In genomic region chr20:48131581-48131980, GRCh38 we compare ENCODE assay signal across 27 cellular contexts.
DNase-seq lines count a peak whose midpoint lies in the region; ATAC-seq and TF ChIP-seq lines count a peak whose summit lies in the region.
"Had no signal": no experiment of that assay in that cellular context is flagged by ENCODE, and none has a peak within 500 bp of the region (broad histone marks: within the 10 kb centered on the region; RNA-seq: fewer than 3 reads in every experiment).

No MANE protein-coding gene starts in this region.

- H3K27ac ChIP-seq in vagina, result peak overlapping the region; percentile 31

- intact Hi-C loops in vagina (cut with DNase I), result no loop called here
- intact Hi-C loops in activated naive CD4-positive, alpha-beta T cell treated with anti-CD3 and anti-CD28 coated beads for 36 hours (cut with micrococcal nuclease), result no loop called here

- H3K4me3 ChIP-seq in vagina, result no peak overlapping the region
- H3K4me3 ChIP-seq: HAP-1, K562 had no signal

- no peak for TF ChIP-seq POLR2A in vagina (IDR thresholded peaks at IDR 0.05)

- peaks cover 46% of the 10 kb centered on the region for H3K4me1 ChIP-seq in vagina
- H3K4me1 ChIP-seq: HAP-1 had no signal

- no peaks in the 10 kb centered on the region for H3K27me3 ChIP-seq in vagina

- CTCF ChIA-PET in activated naive CD4-positive, alpha-beta T cell treated with anti-CD3 and anti-CD28 coated beads for 36 hours (lab: Charles Lee), result interaction anchor here (0.6 to 0.9 kb wide), 2 partner anchors 25 to 489 kb away, joined by 3 read pairs; no protein-coding TSS in a partner anchor

- peak overlapping the region in 3 of 5 experiments; percentile 4 to 67 (median 8) for H3K27ac Mint-ChIP-seq in brain
- peak overlapping the region; percentile 49 for H3K27ac Mint-ChIP-seq in mesothelial cell of epicardium
- no peak overlapping the region for H3K27ac Mint-ChIP-seq in activated naive CD4-positive, alpha-beta T cell treated with anti-CD3 and anti-CD28 coated beads for 36 hours
- H3K27ac Mint-ChIP-seq: activated T-helper 1 cell treated with anti-CD3 and anti-CD28 coated beads, Interleukin-12 subunit alpha, Interleukin-12 subunit beta, Interleukin-2, Interleukin-4 antibody, amounts not matched to agents 30 ng/mL and 10 ng/mL and 1 ng/mL, durations not matched to agents 14 hours and 24 hours and 36 hours; CD8-positive, alpha-beta T cell; natural killer cell treated with Interleukin-12 subunit alpha and Interleukin-12 subunit beta and Interleukin-15 and Interleukin-18, amount 100 ng/mL, for 72 hours; T-cell had no signal

- H3K9me3 Mint-ChIP-seq in brain, result peaks cover 6 to 14% (median 14%) of the 10 kb centered on the region in 5 experiments
- peaks cover 10% of the 10 kb centered on the region for H3K9me3 Mint-ChIP-seq in mesothelial cell of epicardium
- H3K9me3 Mint-ChIP-seq in activated naive CD4-positive, alpha-beta T cell treated with anti-CD3 and anti-CD28 coated beads for 36 hours, result peaks cover 1% of the 10 kb centered on the region
- H3K9me3 Mint-ChIP-seq: activated T-helper 1 cell treated with anti-CD3 and anti-CD28 coated beads, Interleukin-12 subunit alpha, Interleukin-12 subunit beta, Interleukin-2, Interleukin-4 antibody, amounts not matched to agents 30 ng/mL and 10 ng/mL and 1 ng/mL, durations not matched to agents 14 hours and 24 hours and 36 hours; natural killer cell treated with Interleukin-12 subunit alpha and Interleukin-12 subunit beta and Interleukin-15 and Interleukin-18, amount 100 ng/mL, for 72 hours had no signal

- H3K36me3 Mint-ChIP-seq in brain (peaks cover 3% of the 10 kb centered on the region), mesothelial cell of epicardium (peaks cover 5% of the 10 kb centered on the region)
- no peaks in the 10 kb centered on the region for H3K36me3 Mint-ChIP-seq in activated naive CD4-positive, alpha-beta T cell treated with anti-CD3 and anti-CD28 coated beads for 36 hours (ENCODE audit: low read depth)
- H3K36me3 Mint-ChIP-seq: CD8-positive, alpha-beta T cell; T-cell had no signal

- H3K4me1 Mint-ChIP-seq in brain (peaks cover 12% of the 10 kb centered on the region), mesothelial cell of epicardium (peaks cover 29% of the 10 kb centered on the region)
- H3K4me1 Mint-ChIP-seq in activated naive CD4-positive, alpha-beta T cell treated with anti-CD3 and anti-CD28 coated beads for 36 hours (ENCODE audit: low read depth), result no peaks in the 10 kb centered on the region
- H3K4me1 Mint-ChIP-seq: T-cell had no signal

- peak; percentile 68 for DNase-seq in M059J (ENCODE audit: low read depth)
- no peak for DNase-seq in mesothelial cell of epicardium (ENCODE audit: low spot score in 2 of 2, unreplicated experiment in 2 of 2)
- DNase-seq in vagina (ENCODE audit: extremely low spot score in 2 of 2), result no peak
- no peak for DNase-seq in RPMI8226
- DNase-seq in activated naive CD4-positive, alpha-beta T cell treated with anti-CD3 and anti-CD28 coated beads for 36 hours, result no peak
- DNase-seq: activated CD4-positive, alpha-beta T cell treated with anti-CD3 and anti-CD28 coated beads, Interleukin-2, amount 50 U/mL, for 4 hours; activated CD4-positive, CD25-positive, alpha-beta regulatory T cell; activated naive CD4-positive, alpha-beta T cell treated with anti-CD3 and anti-CD28 coated beads, Interleukin-2, amount 50 U/mL, for 16 hours; anterior cingulate cortex; CD8-positive, alpha-beta T cell; islet precursor cell; left ventricle myocardium superior; NCI-H2029; NCI-H69; retina; SIG-M5; stimulated activated CD4-positive, alpha-beta T cell treated with anti-CD3 and anti-CD28 coated beads, Interleukin-2, amount 100 ng/mL, for 48 hours; substantia nigra; T-cell had no signal

- ATAC-seq in HG03378 (IDR thresholded peaks at IDR 0.05; ENCODE audit: unreplicated experiment), result no peak
- ATAC-seq: CD8-positive, alpha-beta T cell; esophagus mucosa; K562; left ventricle myocardium superior; natural killer cell treated with Interleukin-12 subunit alpha and Interleukin-12 subunit beta and Interleukin-15 and Interleukin-18, amount 100 ng/mL, for 72 hours; Panc1; T-cell had no signal

- H3K27me3 Mint-ChIP-seq in brain (peaks cover 15% of the 10 kb centered on the region), mesothelial cell of epicardium (ENCODE audit: low read depth) (peaks cover 2% of the 10 kb centered on the region)
- peaks cover 19% of the 10 kb centered on the region for H3K27me3 Mint-ChIP-seq in activated naive CD4-positive, alpha-beta T cell treated with anti-CD3 and anti-CD28 coated beads for 36 hours (ENCODE audit: low read depth)

- H3K4me3 Mint-ChIP-seq in brain, result peak overlapping the region in 1 of 5 experiments; percentile 28
- H3K4me3 Mint-ChIP-seq in mesothelial cell of epicardium, result no peak overlapping the region
- no peak overlapping the region for H3K4me3 Mint-ChIP-seq in activated naive CD4-positive, alpha-beta T cell treated with anti-CD3 and anti-CD28 coated beads for 36 hours
- H3K4me3 Mint-ChIP-seq: activated T-helper 1 cell treated with anti-CD3 and anti-CD28 coated beads, Interleukin-12 subunit alpha, Interleukin-12 subunit beta, Interleukin-2, Interleukin-4 antibody, amounts not matched to agents 30 ng/mL and 10 ng/mL and 1 ng/mL, durations not matched to agents 14 hours and 24 hours and 36 hours; CD8-positive, alpha-beta T cell; natural killer cell treated with Interleukin-12 subunit alpha and Interleukin-12 subunit beta and Interleukin-15 and Interleukin-18, amount 100 ng/mL, for 72 hours; T-cell had no signal

- H3K9me3 ChIP-seq in vagina, result no peaks in the 10 kb centered on the region
- H3K9me3 ChIP-seq: HAP-1 had no signal

- no peak for TF ChIP-seq CTCF in brain (conservative IDR thresholded peaks at IDR 0.05)
- TF ChIP-seq CTCF in mesothelial cell of epicardium (IDR thresholded peaks at IDR 0.05; ENCODE audit: unreplicated experiment), result no peak
- TF ChIP-seq CTCF in vagina (IDR thresholded peaks at IDR 0.05), result no peak

- no peaks in the 10 kb centered on the region for H3K36me3 ChIP-seq in vagina
- H3K36me3 ChIP-seq: HAP-1 had no signal
